29 cellular contexts compared by ENCODE assay signal in genomic region chr4:170124391-170124790, GRCh38. TPM values are rescaled to one million over a fixed set of nuclear protein-coding genes. Genes with fewer than 3 reads are reported as not detected.
"Had no signal": no experiment of that assay in that cellular context is flagged by ENCODE, and none has a peak within 500 bp of the region (broad histone marks: within the 10 kb centered on the region; RNA-seq: fewer than 3 reads in every experiment).

No MANE protein-coding gene starts in this region.

- ATAC-seq: activated CD8-positive, alpha-beta T cell treated with anti-CD3 and anti-CD28 coated beads for 36 hours; activated naive CD8-positive, alpha-beta T cell treated with anti-CD3 and anti-CD28 coated beads, Interleukin-2, amount 50 U/mL, for 24 hours; activated T-cell treated with anti-CD3 and anti-CD28 coated beads, Interleukin-2, amount 50 U/mL, for 4 hours; activated T-cell treated with anti-CD3 and anti-CD28 coated beads, Interleukin-2, amount 50 U/mL, for 72 hours; activated T-helper 17 cell treated with anti-CD3 and anti-CD28 coated beads, Interleukin-2, amount 50 U/mL, for 72 hours had no signal

- DNase-seq: activated B cell treated with CpG ODN at 0.5 μM for 24 hours; activated CD4-positive, alpha-beta memory T cell treated with anti-CD3 and anti-CD28 coated beads for 36 hours; activated CD4-positive, alpha-beta T cell treated with anti-CD3 and anti-CD28 coated beads for 4 hours; activated CD4-positive, alpha-beta T cell treated with anti-CD3 and anti-CD28 coated beads, Interleukin-2, amount 10 ng/mL, durations not matched to agents 24 days and 14 days; activated CD4-positive, alpha-beta T cell treated with anti-CD3 and anti-CD28 coated beads, Interleukin-2, amount 50 U/mL, for 1 hour; activated CD4-positive, alpha-beta T cell treated with anti-CD3 and anti-CD28 coated beads, Interleukin-2, amount 50 U/mL, for 4 hours; activated CD4-positive, CD25-positive, alpha-beta regulatory T cell treated with anti-CD3 and anti-CD28 coated beads, Interleukin-2, amount 50 U/mL, for 72 hours; activated CD8-positive, alpha-beta memory T cell treated with anti-CD3 and anti-CD28 coated beads, Interleukin-2, amount 50 U/mL, for 4 hours; activated CD8-positive, alpha-beta T cell treated with anti-CD3 and anti-CD28 coated beads for 36 hours; activated effector memory CD4-positive, alpha-beta T cell treated with anti-CD3 and anti-CD28 coated beads, Interleukin-2, amount 50 U/mL, for 16 hours; activated gamma-delta T cell treated with Interleukin-2 at 50 U/mL for 16 hours; activated naive CD4-positive, alpha-beta T cell; activated naive CD4-positive, alpha-beta T cell treated with anti-CD3 and anti-CD28 coated beads for 36 hours; activated naive CD4-positive, alpha-beta T cell treated with anti-CD3 and anti-CD28 coated beads, Interleukin-2, amount 50 U/mL, for 16 hours; activated naive CD8-positive, alpha-beta T cell treated with anti-CD3 and anti-CD28 coated beads, Interleukin-2, amount 10 ng/mL, durations not matched to agents 7 days and 5 days; activated naive CD8-positive, alpha-beta T cell treated with anti-CD3 and anti-CD28 coated beads, Interleukin-2, amount 50 U/mL, for 24 hours; activated T-cell treated with anti-CD3 and anti-CD28 coated beads for 4 hours; activated T-cell treated with anti-CD3 and anti-CD28 coated beads, Interleukin-2, amount 50 U/mL, for 1 hour; activated T-cell treated with anti-CD3 and anti-CD28 coated beads, Interleukin-2, amount 50 U/mL, for 4 hours; activated T-cell treated with anti-CD3 and anti-CD28 coated beads, Interleukin-2, amount 50 U/mL, for 72 hours; amygdala; anterior cingulate cortex; caudate nucleus; cerebellar nuclear complex; T-helper 1 cell; T-helper 2 cell; T-helper 9 cell had no signal

RNA-seq across cellular contexts. Expression of gene AADAT, which starts 34.6 kb away (rescaled TPM):
- total RNA-seq: activated B cell treated with CpG ODN at 0.5 μM for 24 hours; activated CD4-positive, alpha-beta memory T cell treated with anti-CD3 and anti-CD28 coated beads for 36 hours; activated CD4-positive, alpha-beta T cell treated with anti-CD3 and anti-CD28 coated beads, Interleukin-2, amount 10 ng/mL, durations not matched to agents 24 days and 14 days; activated CD8-positive, alpha-beta T cell treated with anti-CD3 and anti-CD28 coated beads for 36 hours; activated naive CD4-positive, alpha-beta T cell treated with anti-CD3 and anti-CD28 coated beads for 36 hours; activated naive CD8-positive, alpha-beta T cell treated with anti-CD3 and anti-CD28 coated beads, Interleukin-2, amount 10 ng/mL, durations not matched to agents 7 days and 5 days; activated T-cell treated with anti-CD3 and anti-CD28 coated beads, Interleukin-2, amount 50 U/mL, for 4 hours; activated T-helper 1 cell treated with anti-CD3 and anti-CD28 coated beads, Interleukin-12 subunit alpha, Interleukin-12 subunit beta, Interleukin-2, Interleukin-4 antibody, amounts not matched to agents 30 ng/mL and 10 ng/mL and 1 ng/mL, durations not matched to agents 14 hours and 24 hours and 36 hours; activated T-helper 17 cell treated with anti-CD3 and anti-CD28 coated beads, Interleukin-2, amount 50 U/mL, for 72 hours had no signal
